ENCODE assay signal across 7 cellular contexts in the genomic region with DNA sequence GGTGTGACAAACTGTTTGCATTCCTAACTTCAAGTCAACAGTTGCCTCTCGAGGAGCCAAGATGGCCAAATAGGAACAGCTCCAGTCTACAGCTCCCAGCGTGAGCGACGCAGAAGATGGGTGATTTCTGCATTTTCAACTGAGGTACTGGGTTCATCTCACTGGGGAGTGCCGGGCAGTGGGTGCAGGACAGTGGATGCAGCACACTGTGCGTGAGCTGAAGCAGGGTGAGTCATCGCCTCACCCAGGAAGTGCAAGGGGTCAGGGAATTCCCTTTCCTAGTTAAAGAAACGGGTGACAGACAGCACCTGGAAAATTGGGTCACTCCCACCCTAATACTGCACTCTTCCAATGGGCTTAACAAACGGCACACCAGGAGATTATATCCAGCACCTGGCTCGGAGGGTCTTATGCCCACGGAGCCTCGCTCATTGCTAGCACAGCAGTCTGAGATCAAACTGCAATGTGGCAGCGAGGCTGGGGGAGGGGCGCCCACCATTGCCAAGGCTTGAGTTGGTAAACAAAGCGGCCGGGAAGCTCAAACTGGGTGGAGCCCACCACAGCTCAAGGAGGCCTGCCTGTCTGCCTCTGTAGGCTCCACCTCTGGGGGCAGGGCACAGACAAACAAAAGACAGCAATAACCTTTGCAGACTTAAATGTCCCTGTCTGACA.
DNase-seq lines count a peak whose midpoint lies in the region; ATAC-seq and TF ChIP-seq lines count a peak whose summit lies in the region.
"Not testable (repeated sequence)": the region's sequence is repeated elsewhere in the genome, so short reads cannot be mapped to it uniquely, and the experiment has no call there.

No MANE protein-coding gene starts in this region.

- intact Hi-C loops in PC-9 (cut with micrococcal nuclease; ENCODE audit: unreplicated experiment); mammary epithelial cell (cut with micrococcal nuclease): not testable (repeated sequence)

- WGBS in mammary epithelial cell (ENCODE audit: low coverage, missing lambda C conversion rate): 73% methylated on average over 16 of the region's 16 CpGs
- 63 to 75% methylated on average over 8 to 16 of the region's 16 CpGs for WGBS in upper lobe of left lung, 2 donors

- not testable (repeated sequence) for H3K27me3 Mint-ChIP-seq in activated CD4-positive, alpha-beta memory T cell treated with anti-CD3 and anti-CD28 coated beads, Interleukin-2, amount 10 ng/mL, durations not matched to agents 7 days and 5 days

- TF ChIP-seq EP300 in upper lobe of left lung (IDR thresholded peaks at IDR 0.05): not testable (repeated sequence)

- CTCF ChIA-PET in PC-9 (lab: Charles Lee); mammary epithelial cell (lab: Charles Lee; ENCODE audit: low non-redundant PET): not testable (repeated sequence)
- CTCF ChIA-PET in activated CD4-positive, alpha-beta memory T cell treated with anti-CD3 and anti-CD28 coated beads, Interleukin-2, amount 10 ng/mL, durations not matched to agents 7 days and 5 days (lab: Charles Lee): interaction anchor here (1.1 to 1.3 kb wide), 2 partner anchors 72 to 73 kb away, joined by 3 to 4 read pairs; no protein-coding TSS in a partner anchor

- peaks cover 15% of the 10 kb centered on the region for H3K4me1 ChIP-seq in PC-9 (replicated peaks; ENCODE audit: insufficient read depth)
- not testable (repeated sequence) for H3K4me1 ChIP-seq in mammary epithelial cell (ENCODE audit: insufficient read depth, low read length); upper lobe of left lung

- H3K4me1 Mint-ChIP-seq in activated CD4-positive, alpha-beta memory T cell treated with anti-CD3 and anti-CD28 coated beads, Interleukin-2, amount 10 ng/mL, durations not matched to agents 7 days and 5 days: peaks cover 22% of the 10 kb centered on the region

- dilution Hi-C loops in mammary epithelial cell (cut with HindIII; ENCODE audit: low sequenced_read_pairs): not testable (repeated sequence)

- H3K9me3 ChIP-seq in PC-9 (ENCODE audit: insufficient read depth, low read depth); mammary epithelial cell (replicated peaks; ENCODE audit: insufficient read depth, low read length); upper lobe of left lung: not testable (repeated sequence)

- in situ Hi-C loops in mammary epithelial cell (cut with MboI; ENCODE audit: low sequenced_read_pairs in 2 of 2): not testable (repeated sequence)

- H3K4me2 ChIP-seq in PC-9: peak overlapping the region; percentile 39; the same call in 1 of the 2 replicates
- not testable (repeated sequence) for H3K4me2 ChIP-seq in mammary epithelial cell (ENCODE audit: insufficient read depth, low read depth, low read length)

- not testable (repeated sequence) for ATAC-seq in upper lobe of left lung (ENCODE audit: low FRiP score in 2 of 2)

- POLR2A ChIA-PET in PC-9 (lab: Charles Lee; ENCODE audit: unreplicated experiment): interaction anchor here (0.6 kb wide), 2 partner anchors 11 to 74 kb away, joined by 4 to 5 read pairs; no protein-coding TSS in a partner anchor
- POLR2A ChIA-PET in activated CD4-positive, alpha-beta memory T cell treated with anti-CD3 and anti-CD28 coated beads, Interleukin-2, amount 10 ng/mL, durations not matched to agents 7 days and 5 days (lab: Charles Lee): not testable (repeated sequence)

- H3K4me3 Mint-ChIP-seq in activated CD4-positive, alpha-beta memory T cell treated with anti-CD3 and anti-CD28 coated beads, Interleukin-2, amount 10 ng/mL, durations not matched to agents 7 days and 5 days: not testable (repeated sequence)

- peaks cover 27% of the 10 kb centered on the region for H3K9me3 Mint-ChIP-seq in activated CD4-positive, alpha-beta memory T cell treated with anti-CD3 and anti-CD28 coated beads, Interleukin-2, amount 10 ng/mL, durations not matched to agents 7 days and 5 days

- TF ChIP-seq CTCF in PC-9 (conservative IDR thresholded peaks at IDR 0.05); mammary epithelial cell (conservative IDR thresholded peaks at IDR 0.05 in 1 of 2, IDR thresholded peaks at IDR 0.05 in 1 of 2; ENCODE audit: extremely low read depth in 1 of 2, insufficient read depth in 1 of 2, low read depth in 1 of 2, low read length in 2 of 2); upper lobe of left lung (IDR thresholded peaks at IDR 0.05): not testable (repeated sequence)

- not testable (repeated sequence) for H4K20me1 ChIP-seq in PC-9 (ENCODE audit: insufficient read depth); mammary epithelial cell (ENCODE audit: insufficient read depth, low read length)

- peak; percentile 94 for DNase-seq in DMS53 (lab: John Stamatoyannopoulos, UW)
- DNase-seq in HT-29 (ENCODE audit: low spot score): peak; percentile 50
- peak in 1 of 2 experiments; percentile 39 for DNase-seq in PC-9
- not testable (repeated sequence) for DNase-seq in activated CD4-positive, alpha-beta memory T cell treated with anti-CD3 and anti-CD28 coated beads, Interleukin-2, amount 10 ng/mL, durations not matched to agents 7 days and 5 days
- peak; percentile 54 for DNase-seq in mammary epithelial cell
- peak; percentile 40 for DNase-seq in kidney tubule cell (ENCODE audit: low spot score)
- peak; percentile 40 to 65 for DNase-seq in upper lobe of left lung

- not testable (repeated sequence) for H3K4me3 ChIP-seq in PC-9; mammary epithelial cell (replicated peaks in 1 of 3; ENCODE audit: insufficient read depth in 1 of 3, low read depth in 2 of 3, low read length in 3 of 3); upper lobe of left lung

- H3K79me2 ChIP-seq in PC-9 (ENCODE audit: low read depth); mammary epithelial cell (ENCODE audit: insufficient read depth, low read length): not testable (repeated sequence)

- H3K27me3 ChIP-seq in PC-9 (ENCODE audit: insufficient read depth, low read depth); mammary epithelial cell (ENCODE audit: insufficient read depth, low read length); upper lobe of left lung: not testable (repeated sequence)

- not testable (repeated sequence) for H2AFZ ChIP-seq in PC-9
- peak overlapping the region; percentile 17 for H2AFZ ChIP-seq in mammary epithelial cell (ENCODE audit: low read depth, low read length)

- BruUV-seq in PC-9 (replicated peaks; lab: Mats Ljungman, UMichigan); mammary epithelial cell (replicated peaks; lab: Mats Ljungman, UMichigan): not testable (repeated sequence)

- not testable (repeated sequence) for H3K9me2 ChIP-seq in PC-9 (ENCODE audit: insufficient read depth)

- peak overlapping the region; percentile 71 for H3K27ac Mint-ChIP-seq in activated CD4-positive, alpha-beta memory T cell treated with anti-CD3 and anti-CD28 coated beads, Interleukin-2, amount 10 ng/mL, durations not matched to agents 7 days and 5 days

- not testable (repeated sequence) for H3K36me3 ChIP-seq in PC-9 (ENCODE audit: low read depth); mammary epithelial cell (ENCODE audit: insufficient read depth, low read length); upper lobe of left lung

- H3K36me3 Mint-ChIP-seq in activated CD4-positive, alpha-beta memory T cell treated with anti-CD3 and anti-CD28 coated beads, Interleukin-2, amount 10 ng/mL, durations not matched to agents 7 days and 5 days (ENCODE audit: low read depth): peaks cover 50% of the 10 kb centered on the region

- TF ChIP-seq POLR2A in upper lobe of left lung (IDR thresholded peaks at IDR 0.05): not testable (repeated sequence)

- H3K9ac ChIP-seq in mammary epithelial cell (ENCODE audit: insufficient read depth, low read length): not testable (repeated sequence)

- peak overlapping the region; percentile 23; the same call in 1 of the 2 replicates for H3K27ac ChIP-seq in PC-9
- not testable (repeated sequence) for H3K27ac ChIP-seq in mammary epithelial cell (ENCODE audit: insufficient read depth, low read depth, low read length); upper lobe of left lung

- H3F3A ChIP-seq in PC-9 (ENCODE audit: insufficient read depth, low read depth): not testable (repeated sequence)
